In genomic region chr7:150945853-150946825, GRCh38 we compare ENCODE assay signal across 1 cellular context.
TF ChIP-seq lines count a peak whose summit lies in the region.

No MANE protein-coding gene starts in this region.

TF ChIP-seq in GM23338, 12 proteins besides CTCF, POLR2A, EP300 and RAD21 (continued from another document):
- TF ChIP-seq REST (IDR thresholded peaks at IDR 0.05; ENCODE audit: unreplicated experiment): no peak
- no peak for TF ChIP-seq STAT1 (IDR thresholded peaks at IDR 0.05; ENCODE audit: unreplicated experiment)
